Comparison of ENCODE assay signal across 16 cellular contexts in the genomic region with DNA sequence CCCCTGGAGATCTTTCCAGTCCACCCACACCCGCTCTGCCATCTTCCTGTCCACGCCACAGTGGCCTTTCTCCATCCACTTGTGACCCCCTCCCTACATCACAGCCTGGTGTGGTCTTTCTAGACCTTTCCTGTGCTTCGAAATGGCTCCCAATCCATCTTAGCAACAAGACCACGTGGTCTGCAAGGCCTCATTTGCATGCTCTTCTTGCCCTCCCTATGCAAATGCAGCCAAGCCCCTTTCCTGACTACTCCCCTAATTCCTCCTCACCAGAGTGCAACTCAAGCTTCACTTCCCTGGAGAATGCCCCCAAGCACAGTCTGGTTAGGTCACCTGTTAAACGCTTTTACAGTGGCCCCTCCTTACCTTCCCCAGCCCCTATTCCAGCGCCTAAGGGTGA. TPM values are rescaled to one million over a fixed set of nuclear protein-coding genes. Genes with fewer than 3 reads are reported as not detected.
DNase-seq lines count a peak whose midpoint lies in the region; ATAC-seq lines count a peak whose summit lies in the region.
"Had no signal": no experiment of that assay in that cellular context is flagged by ENCODE, and none has a peak within 500 bp of the region (broad histone marks: within the 10 kb centered on the region; RNA-seq: fewer than 3 reads in every experiment).

No MANE protein-coding gene starts in this region.

- no peak for DNase-seq in CD8-positive, alpha-beta memory T cell
- DNase-seq in Karpas-422 (peak; percentile 71), naive B cell (no peak), GDM1 (lab: John Stamatoyannopoulos, UW) (no peak)
- no peak for DNase-seq in central memory CD4-positive, alpha-beta T cell
- DNase-seq: dermis blood vessel endothelial cell, NCI-H1048, NCI-H2171, retina had no signal

- no peak for ATAC-seq in naive B cell (ENCODE audit: low read depth in 2 of 2)
- ATAC-seq in HG03457 (IDR thresholded peaks at IDR 0.05; ENCODE audit: unreplicated experiment): no peak
- ATAC-seq: left ventricle myocardium superior had no signal

- no peaks in the 10 kb centered on the region for H3K9me3 ChIP-seq in CD8-positive, alpha-beta memory T cell (ENCODE audit: low read length)
- no peaks in the 10 kb centered on the region for H3K9me3 ChIP-seq in Karpas-422 (ENCODE audit: low read length)
- H3K9me3 ChIP-seq: ascending aorta, SJSA1 had no signal

- peaks cover 74 to 92% (median 85%) of the 10 kb centered on the region in 3 donors for H3K4me1 Mint-ChIP-seq in CD8-positive, alpha-beta memory T cell
- peaks cover 84% of the 10 kb centered on the region for H3K4me1 Mint-ChIP-seq in activated naive CD8-positive, alpha-beta T cell (ENCODE audit: low read depth)
- peaks cover 84 to 87% (median 84%) of the 10 kb centered on the region in 3 donors for H3K4me1 Mint-ChIP-seq in naive B cell

- H2AFZ ChIP-seq in Karpas-422 (ENCODE audit: low read length): no peak overlapping the region

- H3K27ac ChIP-seq in CD8-positive, alpha-beta memory T cell (ENCODE audit: low read depth, low read length): no peak overlapping the region
- peak overlapping the region; percentile 49 for H3K27ac ChIP-seq in Karpas-422 (ENCODE audit: low read length)
- H3K27ac ChIP-seq: SJSA1 had no signal

- no peak overlapping the region for H3K4me3 ChIP-seq in CD8-positive, alpha-beta memory T cell (ENCODE audit: low read length)
- H3K4me3 ChIP-seq in Karpas-422 (ENCODE audit: low read length): no peak overlapping the region; the same call in 1 of the 2 replicates
- H3K4me3 ChIP-seq: ascending aorta, SJSA1 had no signal

- H3K79me2 ChIP-seq in Karpas-422 (ENCODE audit: low read length): peaks cover 60% of the 10 kb centered on the region

- no peak overlapping the region for H3K9ac ChIP-seq in Karpas-422 (ENCODE audit: low read length)

- peak overlapping the region; percentile 36 to 90 (median 76) for H3K27ac Mint-ChIP-seq in CD8-positive, alpha-beta memory T cell
- peak overlapping the region; percentile 62 for H3K27ac Mint-ChIP-seq in activated naive CD8-positive, alpha-beta T cell
- H3K27ac Mint-ChIP-seq in naive B cell: peak overlapping the region; percentile 61 to 98 (median 88)
- H3K27ac Mint-ChIP-seq: type B pancreatic cell had no signal

- H3K9me3 Mint-ChIP-seq in CD8-positive, alpha-beta memory T cell: no peaks in the 10 kb centered on the region
- no peaks in the 10 kb centered on the region for H3K9me3 Mint-ChIP-seq in activated naive CD8-positive, alpha-beta T cell (ENCODE audit: low read depth)
- no peaks in the 10 kb centered on the region for H3K9me3 Mint-ChIP-seq in naive B cell
- H3K9me3 Mint-ChIP-seq: type B pancreatic cell had no signal

- H3K36me3 Mint-ChIP-seq in CD8-positive, alpha-beta memory T cell: peaks cover 9 to 75% (median 22%) of the 10 kb centered on the region in 3 donors
- H3K36me3 Mint-ChIP-seq in activated naive CD8-positive, alpha-beta T cell: peaks cover 2% of the 10 kb centered on the region
- H3K36me3 Mint-ChIP-seq in naive B cell: peaks cover 21 to 51% of the 10 kb centered on the region in 2 donors

- H3K4me3 Mint-ChIP-seq in CD8-positive, alpha-beta memory T cell: peak overlapping the region in 6 of 7 donors; percentile 2 to 86 (median 59)
- H3K4me3 Mint-ChIP-seq in activated naive CD8-positive, alpha-beta T cell: peak overlapping the region; percentile 14
- peak overlapping the region; percentile 65 to 100 (median 88) for H3K4me3 Mint-ChIP-seq in naive B cell
- H3K4me3 Mint-ChIP-seq: type B pancreatic cell had no signal

- H4K20me1 ChIP-seq in Karpas-422 (ENCODE audit: insufficient read depth, low read depth, low read length): peaks cover 54% of the 10 kb centered on the region

- peak overlapping the region; percentile 98 for H3K4me2 ChIP-seq in Karpas-422 (ENCODE audit: low read depth, low read length, poor library complexity, severe bottlenecking)

- H3K27me3 ChIP-seq in CD8-positive, alpha-beta memory T cell (ENCODE audit: insufficient read depth, low read length, poor library complexity, severe bottlenecking): no peaks in the 10 kb centered on the region
- no peaks in the 10 kb centered on the region for H3K27me3 ChIP-seq in Karpas-422 (ENCODE audit: low read length)
- H3K27me3 ChIP-seq: ascending aorta, SJSA1 had no signal

- peaks cover 0 to 3% of the 10 kb centered on the region in 2 donors for H3K27me3 Mint-ChIP-seq in CD8-positive, alpha-beta memory T cell
- H3K27me3 Mint-ChIP-seq in activated naive CD8-positive, alpha-beta T cell: no peaks in the 10 kb centered on the region
- no peaks in the 10 kb centered on the region for H3K27me3 Mint-ChIP-seq in naive B cell
- H3K27me3 Mint-ChIP-seq: type B pancreatic cell had no signal

- H3K9me2 ChIP-seq in Karpas-422 (replicated peaks; ENCODE audit: insufficient read depth, low read length): no peaks in the 10 kb centered on the region

- peaks cover 87% of the 10 kb centered on the region for H3K4me1 ChIP-seq in CD8-positive, alpha-beta memory T cell (ENCODE audit: insufficient read depth, low read length)
- peaks cover 55% of the 10 kb centered on the region for H3K4me1 ChIP-seq in Karpas-422 (ENCODE audit: low read length)

- POLR2A ChIA-PET in CD8-positive, alpha-beta memory T cell (lab: Charles Lee): no interaction called here

- CTCF ChIA-PET in CD8-positive, alpha-beta memory T cell (lab: Charles Lee): interaction anchor here (1.0 to 1.5 kb wide), 3 partner anchors 12 to 17 kb away, joined by 4 to 7 read pairs (median 4); no protein-coding TSS in a partner anchor

- peaks cover 19% of the 10 kb centered on the region for H3K36me3 ChIP-seq in CD8-positive, alpha-beta memory T cell (ENCODE audit: insufficient read depth, low read length)
- peaks cover 37% of the 10 kb centered on the region for H3K36me3 ChIP-seq in Karpas-422 (ENCODE audit: insufficient read depth, low read length)

RNA-seq across cellular contexts. Expression of a gene that starts 6.1 kb away (rescaled TPM):
- 10 to 100 TPM; 86.9 to 89.0 TPM for total RNA-seq in CD8-positive, alpha-beta memory T cell
- 1.7 TPM for polyA plus RNA-seq in CD8-positive, alpha-beta memory T cell
- 41.0 and 106 TPM in 2 replicates for total RNA-seq in Karpas-422 (2014; rRNA removed; shearing (Covaris generic); ENCODE audit: low replicate concordance)
- 1 to 10 TPM in 5 of 6 donors, under 1 TPM in 1; 0.55 to 3.5 (median 2.3) TPM for polyA plus RNA-seq in naive B cell (ENCODE audit: low read depth in 6 of 6)

RNA-seq across cellular contexts. Expression of a gene that starts 14.4 kb away (rescaled TPM):
- 1 to 10 TPM in 1 of 2 experiments, under 1 TPM in 1; 0.92 to 1.3 TPM for total RNA-seq in CD8-positive, alpha-beta memory T cell
- polyA plus RNA-seq in CD8-positive, alpha-beta memory T cell: not detected
- not detected in 2 replicates for total RNA-seq in Karpas-422 (2014; rRNA removed; shearing (Covaris generic); ENCODE audit: low replicate concordance)
- polyA plus RNA-seq in naive B cell (ENCODE audit: low read depth in 6 of 6): under 1 TPM in 2 of 6 donors, not detected in 4; 0.11 to 0.31 TPM
- polyA plus RNA-seq: CD14-positive monocyte had no signal

RNA-seq across cellular contexts. Expression of a gene that starts 21.5 kb away (rescaled TPM):
- total RNA-seq in CD8-positive, alpha-beta memory T cell: under 1 TPM in 1 of 2 experiments, not detected in 1; 0.31 TPM
- not detected for polyA plus RNA-seq in CD8-positive, alpha-beta memory T cell
- total RNA-seq in Karpas-422 (2014; rRNA removed; shearing (Covaris generic); ENCODE audit: low replicate concordance): not detected in 2 replicates
- 10 to 100 TPM in 1 of 6 donors, 1 to 10 TPM in 5; 2.0 to 16.6 (median 3.5) TPM for polyA plus RNA-seq in naive B cell (ENCODE audit: low read depth in 6 of 6)
- total RNA-seq: dermis blood vessel endothelial cell had no signal

RNA-seq across cellular contexts. Expression of a gene that starts 49.2 kb away (rescaled TPM):
- 10 to 100 TPM; 19.5 to 22.4 TPM for total RNA-seq in CD8-positive, alpha-beta memory T cell
- polyA plus RNA-seq in CD8-positive, alpha-beta memory T cell: 41.2 TPM
- not detected in 2 replicates for total RNA-seq in Karpas-422 (2014; rRNA removed; shearing (Covaris generic); ENCODE audit: low replicate concordance)
- polyA plus RNA-seq in naive B cell (ENCODE audit: low read depth in 6 of 6): 10 to 100 TPM; 33.4 to 49.6 (median 40.3) TPM

RNA-seq across cellular contexts. Expression of a gene that starts 57.1 kb away (rescaled TPM):
- under 1 TPM; 0.39 to 0.42 TPM for total RNA-seq in CD8-positive, alpha-beta memory T cell
- polyA plus RNA-seq in CD8-positive, alpha-beta memory T cell: not detected
- total RNA-seq in Karpas-422 (2014; rRNA removed; shearing (Covaris generic); ENCODE audit: low replicate concordance): not detected in 2 replicates
- polyA plus RNA-seq in naive B cell (ENCODE audit: low read depth in 6 of 6): under 1 TPM in 2 of 6 donors, not detected in 4; 0.23 to 0.80 TPM
- polyA plus RNA-seq: CD14-positive monocyte had no signal

Comparison
In these comparisons a context has a peak if more than half of its experiments do, and no peak if none do; other contexts are left out.
1. H3K4me3 Mint-ChIP-seq: peak in every context shown above with its lines; median percentile 88 in naive B cell; 59 in CD8-positive, alpha-beta memory T cell; 14 in activated naive CD8-positive, alpha-beta T cell.